In genomic region chr21:46667735-46668380, GRCh38 we compare ENCODE assay signal across 8 cellular contexts. TPM values are rescaled to one million over a fixed set of nuclear protein-coding genes. Genes with fewer than 3 reads are reported as not detected.
A peak's percentile ranks its signal among the peaks of the same experiment; 100 is the strongest.
DNase-seq lines count a peak whose midpoint lies in the region; ATAC-seq and TF ChIP-seq lines count a peak whose summit lies in the region.

No MANE protein-coding gene starts in this region.

- in situ Hi-C loops in Panc1 (cut with HindIII; ENCODE audit: low pct_unique_long_range_greater_than_20kb, low sequenced_read_pairs): no loop called here

- TF ChIP-seq CTCF in BJ (IDR thresholded peaks at IDR 0.05; ENCODE audit: insufficient read depth, low read depth, low read length): no peak
- TF ChIP-seq CTCF in GM23338 (conservative IDR thresholded peaks at IDR 0.05; ENCODE audit: low read depth in 2 of 2): no peak
- TF ChIP-seq CTCF in Panc1 (IDR thresholded peaks at IDR 0.05): no peak

- H3K27ac ChIP-seq in GM23338 (ENCODE audit: low read depth) (no peak overlapping the region), Panc1 (ENCODE audit: low read length) (0 out of 2 replicates have a peak overlapping the region, but pooled peaks have one; percentile 29), duodenal mucosa (ENCODE audit: low read depth, low read length) (no peak overlapping the region)

- ATAC-seq in GM23338 (peak; percentile 87), Panc1 (peak; percentile 76), GM19023 (IDR thresholded peaks at IDR 0.05; ENCODE audit: unreplicated experiment) (no peak), GM21825 (IDR thresholded peaks at IDR 0.05; ENCODE audit: unreplicated experiment) (no peak)

- H3K9me3 Mint-ChIP-seq in GM23338: no peaks in the 10 kb centered on the region

- peak overlapping the region; percentile 51 for H3K4me3 ChIP-seq in BJ (ENCODE audit: low read depth, low read length)
- peak overlapping the region; percentile 82 for H3K4me3 ChIP-seq in GM23338
- peak overlapping the region; percentile 53 to 64 for H3K4me3 ChIP-seq in Panc1 (ENCODE audit: low read depth in 2 of 2, low read length in 2 of 2)
- H3K4me3 ChIP-seq in duodenal mucosa (ENCODE audit: low read depth in 1 of 2, low read length in 2 of 2): peak overlapping the region; percentile 71 to 73
- peak overlapping the region; percentile 34 for H3K4me3 ChIP-seq in mononuclear cell (ENCODE audit: low read length)

- DNase-seq in BJ (ENCODE audit: low read depth) (no peak), GM23338 (ENCODE audit: low spot score) (peak; percentile 69), Panc1 (ENCODE audit: low read depth, low spot score) (no peak)
- DNase-seq in central memory CD4-positive, alpha-beta T cell: no peak

- H3K79me2 ChIP-seq in GM23338 (replicated peaks; ENCODE audit: insufficient read depth): no peaks in the 10 kb centered on the region

- peak overlapping the region; percentile 74 for H3K4me3 Mint-ChIP-seq in GM23338

- peak overlapping the region in 1 of 2 donors; percentile 6 for H3K9ac ChIP-seq in duodenal mucosa (ENCODE audit: low read depth in 1 of 2, low read length in 2 of 2)

- no TSS peak for BruUV-seq in Panc1 (replicated peaks; lab: Mats Ljungman, UMichigan)

- H3K36me3 ChIP-seq in BJ (ENCODE audit: control insufficient read depth, insufficient read depth, low read length) (peaks cover 4% of the 10 kb centered on the region), GM23338 (ENCODE audit: insufficient read depth) (no peaks in the 10 kb centered on the region), Panc1 (ENCODE audit: control insufficient read depth, insufficient read depth, low read length) (no peaks in the 10 kb centered on the region), duodenal mucosa (ENCODE audit: control insufficient read depth in 1 of 2, insufficient read depth in 2 of 2, low read length in 2 of 2) (peaks cover 7 to 21% of the 10 kb centered on the region in 2 donors)

- peak overlapping the region; percentile 95 for H2AFZ ChIP-seq in GM23338

- H3K4me1 ChIP-seq in GM23338 (ENCODE audit: insufficient read depth) (peaks cover 12% of the 10 kb centered on the region; the same call in 1 of the 2 replicates), Panc1 (ENCODE audit: control insufficient read depth, insufficient read depth, low read length) (no peaks in the 10 kb centered on the region), duodenal mucosa (ENCODE audit: control insufficient read depth in 1 of 2, insufficient read depth in 2 of 2, low read length in 2 of 2) (peaks cover 0 to 16% of the 10 kb centered on the region in 2 donors), mononuclear cell (ENCODE audit: insufficient read depth, low read length) (peaks cover 16% of the 10 kb centered on the region)

- H3K27me3 ChIP-seq in BJ (ENCODE audit: control insufficient read depth, insufficient read depth, low read length) (no peaks in the 10 kb centered on the region; the same call in 1 of the 2 replicates), GM23338 (ENCODE audit: insufficient read depth) (peaks cover 14% of the 10 kb centered on the region; the same call in 1 of the 2 replicates), Panc1 (ENCODE audit: control insufficient read depth, insufficient read depth, low read length) (no peaks in the 10 kb centered on the region), duodenal mucosa (ENCODE audit: control insufficient read depth in 1 of 2, insufficient read depth in 2 of 2, low read length in 2 of 2) (peaks cover 0 to 5% of the 10 kb centered on the region in 2 donors), mononuclear cell (ENCODE audit: insufficient read depth, low read length) (peaks cover 11% of the 10 kb centered on the region)

- H3K9me3 ChIP-seq in Panc1 (ENCODE audit: control insufficient read depth, insufficient read depth, low read depth, low read length) (no peaks in the 10 kb centered on the region), duodenal mucosa (ENCODE audit: control insufficient read depth in 1 of 2, low read length in 2 of 2) (no peaks in the 10 kb centered on the region), mononuclear cell (ENCODE audit: low read depth, low read length) (no peaks in the 10 kb centered on the region)

- H3F3A ChIP-seq in GM23338 (replicated peaks; ENCODE audit: low read depth): no peaks in the 10 kb centered on the region

- no peaks in the 10 kb centered on the region for H4K20me1 ChIP-seq in GM23338 (replicated peaks; ENCODE audit: insufficient read depth)

- H3K27me3 Mint-ChIP-seq in GM23338 (ENCODE audit: insufficient read depth, low read depth, poor library complexity): peaks cover 20% of the 10 kb centered on the region

- intact Hi-C loops in Panc1 (cut with micrococcal nuclease; ENCODE audit: unreplicated experiment): no loop called here

- peaks cover 9% of the 10 kb centered on the region for H3K4me1 Mint-ChIP-seq in GM23338

- peak overlapping the region; percentile 95 for H3K4me2 ChIP-seq in GM23338

- no peak overlapping the region for H3K27ac Mint-ChIP-seq in GM23338

- CTCF ChIA-PET in BJ (lab: Yijun Ruan, JAX): interaction anchor here (1.4 kb wide), 1 partner anchor 10 kb away, joined by 3 read pairs; no protein-coding TSS in a partner anchor
- CTCF ChIA-PET in Panc1 (lab: Charles Lee): no interaction called here

- H3K9me2 ChIP-seq in GM23338 (ENCODE audit: insufficient read depth): peaks cover 4% of the 10 kb centered on the region; the same call in 1 of the 2 replicates

- POLR2A ChIA-PET in BJ (lab: Charles Lee) (no interaction called here), Panc1 (lab: Charles Lee) (no interaction called here)

- no peaks in the 10 kb centered on the region; the same call in 2 of the 3 replicates for H3K36me3 Mint-ChIP-seq in GM23338 (ENCODE audit: low read depth)

TF ChIP-seq in GM23338, 12 proteins besides CTCF, POLR2A, EP300 and RAD21:
- TF ChIP-seq POLR2AphosphoS5 (IDR thresholded peaks at IDR 0.05; ENCODE audit: low read depth) (peak; percentile 44; the same call in 1 of the 2 replicates), NANOG (IDR thresholded peaks at IDR 0.05; ENCODE audit: borderline replicate concordance) (no peak), EZH2phosphoT487 (IDR thresholded peaks at IDR 0.05; ENCODE audit: unreplicated experiment) (no peak)

RNA-seq across cellular contexts. Expression of gene PRMT2, which starts 32.4 kb away (rescaled TPM):
- polyA plus RNA-seq in BJ (2011; rRNA removed) (168 and 241 TPM in 2 replicates), GM23338 (2016; fragmentation: Nextera tagmentation; extraction: Ambion mirVana) (43.2 and 51.9 TPM in 2 replicates)
- polyA minus RNA-seq in BJ (2011; rRNA and poly(A)+ RNA removed): 52.9 and 93.9 TPM in 2 replicates
- 56.9 and 65.1 TPM in 2 replicates for total RNA-seq in GM23338 (2014; rRNA removed; shearing (Covaris generic))
- total RNA-seq in Panc1 (2021; ENCODE audit: unreplicated experiment) (60.5 TPM), mononuclear cell (96.7 TPM)
- polyA plus RNA-seq in Panc1 (2012; ENCODE audit: insufficient read length): 121 TPM

Comparison
In these comparisons a context has a peak if more than half of its experiments do, and no peak if none do; other contexts are left out.
1. ATAC-seq: peak in GM23338 (single experiment) and Panc1 (single experiment); none in GM19023 (single experiment) and GM21825 (single experiment).
2. Peak in every context shown above with its lines, with median percentiles within 50 percentile points of each other: H3K4me3 ChIP-seq.